In the genomic region with DNA sequence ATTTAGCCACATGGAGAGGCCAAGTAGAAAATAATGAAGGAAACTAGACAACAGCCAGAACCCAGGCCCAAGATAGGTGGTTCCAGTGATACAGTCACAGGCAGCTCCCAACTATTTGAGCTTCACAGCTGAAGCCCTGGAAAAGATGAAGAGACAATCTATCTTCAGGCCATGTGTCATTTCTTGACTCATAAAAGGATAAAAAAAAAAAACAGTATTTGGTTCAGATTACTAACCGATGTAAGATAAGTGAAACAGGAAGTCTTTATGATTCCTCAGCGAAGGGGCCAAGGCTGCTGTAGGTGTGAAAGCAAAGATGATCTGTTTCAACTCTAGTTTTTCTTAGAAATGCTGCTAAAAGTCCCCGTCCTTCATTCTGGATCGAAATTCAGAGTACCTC, we compare ENCODE assay signal across 26 cellular contexts.
DNase-seq lines count a peak whose midpoint lies in the region; ATAC-seq and TF ChIP-seq lines count a peak whose summit lies in the region.
"Had no signal": no experiment of that assay in that cellular context is flagged by ENCODE, and none has a peak within 500 bp of the region (broad histone marks: within the 10 kb centered on the region; RNA-seq: fewer than 3 reads in every experiment).

No MANE protein-coding gene starts in this region.

- DNase-seq in AG08395 (ENCODE audit: low spot score) (peak; percentile 50), GM23248 (peak; percentile 84), PC-3 (peak; percentile 44), fibroblast of mammary gland (ENCODE audit: low read depth) (peak; percentile 47), DMS 273 (lab: John Stamatoyannopoulos, UW; ENCODE audit: unreplicated experiment) (no peak), mesenteric fat pad (ENCODE audit: low spot score) (no peak)
- DNase-seq in central memory CD4-positive, alpha-beta T cell = no peak
- DNase-seq: activated naive CD4-positive, alpha-beta T cell treated with anti-CD3 and anti-CD28 coated beads, Interleukin-2, amount 50 U/mL, for 16 hours; activated T-cell treated with anti-CD3 and anti-CD28 coated beads, Interleukin-2, amount 50 U/mL, for 48 hours; CD4-positive, alpha-beta memory T cell; DMS53; effector CD4-positive, alpha-beta T cell; HCEC 1CT; head of caudate nucleus; MG63; midbrain; NCI-H146; NCI-H774; nephron progenitor cell; T1000 had no signal

- H3K4me3 ChIP-seq in GM23248 (peak overlapping the region; percentile 16; the same call in 1 of the 2 replicates), PC-3 (ENCODE audit: low read length) (no peak overlapping the region), fibroblast of mammary gland (ENCODE audit: control insufficient read depth, low read depth, low read length) (no peak overlapping the region)
- H3K4me3 ChIP-seq: ascending aorta, esophagus muscularis mucosa, MG63, thoracic aorta had no signal

- no TSS peak for BruUV-seq in PC-3 (replicated peaks; lab: Mats Ljungman, UMichigan)

- no peaks in the 10 kb centered on the region for H4K20me1 ChIP-seq in GM23248 (ENCODE audit: insufficient read depth)
- no peaks in the 10 kb centered on the region for H4K20me1 ChIP-seq in PC-3 (ENCODE audit: low read length)

- intact Hi-C loops in PC-3 (cut with micrococcal nuclease) = no loop called here

- H3K4me1 ChIP-seq in GM23248 (ENCODE audit: insufficient read depth) (peaks cover 15% of the 10 kb centered on the region), PC-3 (ENCODE audit: insufficient read depth, low read length) (no peaks in the 10 kb centered on the region)
- H3K4me1 ChIP-seq: ascending aorta, esophagus muscularis mucosa had no signal

- H3K27me3 ChIP-seq in GM23248 (replicated peaks; ENCODE audit: insufficient read depth) = no peaks in the 10 kb centered on the region
- no peaks in the 10 kb centered on the region for H3K27me3 ChIP-seq in PC-3 (ENCODE audit: low read length)
- H3K27me3 ChIP-seq: ascending aorta, esophagus muscularis mucosa, MG63 had no signal

- H3K9ac ChIP-seq in GM23248 (no peak overlapping the region), PC-3 (ENCODE audit: low read length) (no peak overlapping the region)

- POLR2A ChIA-PET in PC-3 (lab: Charles Lee; ENCODE audit: unreplicated experiment) = no interaction called here

- peak overlapping the region; percentile 49 for H3K4me2 ChIP-seq in GM23248 (ENCODE audit: unreplicated experiment)
- no peak overlapping the region for H3K4me2 ChIP-seq in PC-3 (ENCODE audit: low read length)

- in situ Hi-C loops in GM23248 (cut with MboI) = no loop called here

- 6 to 8% methylated on average over 4 of the region's 4 CpGs for WGBS in GM23248 (ENCODE audit: low coverage in 1 of 2, low lambda C conversion rate in 2 of 2, missing lambda C conversion rate in 2 of 2), 2 experiments

- H3K9me2 ChIP-seq in GM23248 (ENCODE audit: insufficient read depth) (no peaks in the 10 kb centered on the region), PC-3 (replicated peaks; ENCODE audit: low read length) (no peaks in the 10 kb centered on the region)

- peak overlapping the region; percentile 40 for H2AFZ ChIP-seq in GM23248
- H2AFZ ChIP-seq in PC-3 (ENCODE audit: low read length) = no peak overlapping the region

- TF ChIP-seq CTCF in PC-3 (conservative IDR thresholded peaks at IDR 0.05; ENCODE audit: low read depth, low read length) (no peak), fibroblast of mammary gland (conservative IDR thresholded peaks at IDR 0.05; ENCODE audit: control insufficient read depth, insufficient read depth, low read depth, low read length) (no peak)

- H3K27ac ChIP-seq in GM23248 = peak overlapping the region; percentile 47
- H3K27ac ChIP-seq in PC-3 (ENCODE audit: low read length) = no peak overlapping the region
- H3K27ac ChIP-seq: ascending aorta, esophagus muscularis mucosa, thoracic aorta had no signal

- peak; percentile 49 for ATAC-seq in PC-3
- no peak for ATAC-seq in HG02970 (IDR thresholded peaks at IDR 0.05; ENCODE audit: low FRiP score, unreplicated experiment)
- ATAC-seq: left lobe of liver; stimulated activated memory B cell treated with anti-CD40 and anti-IgM and Interleukin-4, amounts not matched to agents 10 μg/mL and 1 μg/mL and 100 μg/mL, for 72 hours had no signal

- H3K36me3 ChIP-seq in GM23248 (ENCODE audit: low read depth) (no peaks in the 10 kb centered on the region), PC-3 (ENCODE audit: low read depth, low read length) (no peaks in the 10 kb centered on the region)
- H3K36me3 ChIP-seq: ascending aorta, esophagus muscularis mucosa, MG63, thoracic aorta had no signal

- CTCF ChIA-PET in PC-3 (lab: Charles Lee) = no interaction called here

- H3F3A ChIP-seq in GM23248 (ENCODE audit: insufficient read depth) = peaks cover 10% of the 10 kb centered on the region
- H3F3A ChIP-seq in PC-3 (ENCODE audit: low read length, unreplicated experiment) = no peaks in the 10 kb centered on the region

- H3K9me3 ChIP-seq in GM23248 (ENCODE audit: low read depth) = no peaks in the 10 kb centered on the region
- no peaks in the 10 kb centered on the region for H3K9me3 ChIP-seq in PC-3 (ENCODE audit: low read length)
- H3K9me3 ChIP-seq: MG63, thoracic aorta had no signal

- H3K79me2 ChIP-seq in GM23248 (ENCODE audit: insufficient read depth) (no peaks in the 10 kb centered on the region), PC-3 (ENCODE audit: low read length) (no peaks in the 10 kb centered on the region)

Comparison
In these comparisons a context has a peak if more than half of its experiments do, and no peak if none do; other contexts are left out.
1. DNase-seq: peak in AG08395 (single experiment), GM23248 (single experiment), PC-3 (single experiment) and fibroblast of mammary gland (single experiment); none in central memory CD4-positive, alpha-beta T cell (single experiment), DMS 273 (single experiment) and mesenteric fat pad (single experiment).